Comparison of ENCODE assay signal across 28 cellular contexts in the genomic region with DNA sequence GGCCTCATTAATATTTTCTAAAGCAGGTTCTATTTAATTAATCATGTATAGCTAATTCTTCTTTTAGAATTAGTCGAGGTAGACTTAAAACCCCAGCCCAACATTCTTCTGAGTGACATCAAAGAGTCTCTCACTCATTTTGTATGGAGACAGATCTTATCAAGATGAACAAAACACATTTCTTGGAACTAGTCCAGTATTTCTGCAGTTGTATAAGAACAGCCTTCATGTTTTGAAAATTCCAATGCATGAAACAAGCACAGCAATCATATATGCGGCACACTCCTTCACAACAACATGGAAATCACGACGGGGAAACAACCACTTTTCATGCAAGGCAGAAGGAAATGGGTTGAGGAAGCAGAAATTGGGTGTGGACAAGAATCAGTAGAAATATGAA.
A peak's percentile ranks its signal among the peaks of the same experiment; 100 is the strongest.
DNase-seq lines count a peak whose midpoint lies in the region; FAIRE-seq and TF ChIP-seq lines count a peak whose summit lies in the region.
"Had no signal": no experiment of that assay in that cellular context is flagged by ENCODE, and none has a peak within 500 bp of the region (broad histone marks: within the 10 kb centered on the region; RNA-seq: fewer than 3 reads in every experiment).

No MANE protein-coding gene starts in this region.

- H3K9ac ChIP-seq in endothelial cell of umbilical vein (replicated peaks; ENCODE audit: extremely low read depth, insufficient read depth, low read length) (no peak overlapping the region), trophoblast cell (ENCODE audit: low read length) (no peak overlapping the region)
- H3K9ac ChIP-seq: BLaER1 had no signal

- H2AFZ ChIP-seq in endothelial cell of umbilical vein (ENCODE audit: low read depth, low read length), result no peak overlapping the region
- H2AFZ ChIP-seq in trophoblast cell (ENCODE audit: insufficient read depth, low read length, poor library complexity), result no peak overlapping the region

- H3K18ac ChIP-seq in trophoblast cell (ENCODE audit: low read length), result no peak overlapping the region

- H3K4me2 ChIP-seq in endothelial cell of umbilical vein (ENCODE audit: insufficient read depth, low read length) (no peak overlapping the region), trophoblast cell (ENCODE audit: low read length) (no peak overlapping the region)
- H3K4me2 ChIP-seq: BLaER1 had no signal

- WGBS in trophoblast cell (ENCODE audit: extremely low coverage, insufficient coverage, insufficient read length), result no CpG with 5 or more reads among the region's 4 CpGs

- no TSS peak for BruUV-seq in endothelial cell of umbilical vein (replicated peaks; lab: Mats Ljungman, UMichigan)

- no peak overlapping the region for H2AK5ac ChIP-seq in trophoblast cell (ENCODE audit: low read length)

- H3K27ac ChIP-seq in endothelial cell of umbilical vein (ENCODE audit: insufficient read depth, low read depth, low read length) (no peak overlapping the region), trophoblast cell (ENCODE audit: low read depth, low read length) (no peak overlapping the region), SJCRH30 (no peak overlapping the region)
- H3K27ac ChIP-seq: BLaER1 had no signal

- no peak overlapping the region for H4K91ac ChIP-seq in trophoblast cell (ENCODE audit: low read depth, low read length)

- no peaks in the 10 kb centered on the region for H4K20me1 ChIP-seq in endothelial cell of umbilical vein (replicated peaks; ENCODE audit: control insufficient read depth, extremely low read depth, insufficient read depth, low read length)
- H4K20me1 ChIP-seq: BLaER1 had no signal

- CTCF ChIA-PET in endothelial cell of umbilical vein (lab: Charles Lee), result no interaction called here

- H3K4ac ChIP-seq in trophoblast cell (ENCODE audit: low read depth, low read length), result no peak overlapping the region

- no peak for TF ChIP-seq POLR2A in endothelial cell of umbilical vein (IDR thresholded peaks at IDR 0.05; ENCODE audit: low read depth, low read length)

- no peaks in the 10 kb centered on the region for H3K9me1 ChIP-seq in endothelial cell of umbilical vein (replicated peaks; ENCODE audit: control insufficient read depth, extremely low read depth, insufficient read depth, low read length)

- POLR2A ChIA-PET in endothelial cell of umbilical vein (lab: Charles Lee), result no interaction called here

- TF ChIP-seq CTCF in endothelial cell of umbilical vein (IDR thresholded peaks at IDR 0.05; ENCODE audit: extremely low read depth in 1 of 2, insufficient read depth in 1 of 2, low read depth in 1 of 2, low read length in 2 of 2), result no peak

- H3K79me2 ChIP-seq in endothelial cell of umbilical vein (ENCODE audit: control insufficient read depth, insufficient read depth, low read length), result no peaks in the 10 kb centered on the region
- H3K79me2 ChIP-seq in trophoblast cell (ENCODE audit: control insufficient read depth, insufficient read depth, low read length, poor library complexity), result no peaks in the 10 kb centered on the region

- intact Hi-C loops in endothelial cell of umbilical vein (cut with micrococcal nuclease), result no loop called here

- H3K4me3 ChIP-seq in endothelial cell of umbilical vein (replicated peaks in 1 of 3; ENCODE audit: insufficient read depth in 1 of 3, low read depth in 1 of 3, low read length in 3 of 3) (no peak overlapping the region), trophoblast cell (ENCODE audit: low read depth, low read length) (no peak overlapping the region), SJCRH30 (no peak overlapping the region)
- H3K4me3 ChIP-seq: BLaER1, GM12878 had no signal

- no peak overlapping the region for H2BK120ac ChIP-seq in trophoblast cell (ENCODE audit: insufficient read depth, low read length, poor library complexity)

- H3K27me3 ChIP-seq in endothelial cell of umbilical vein (ENCODE audit: control insufficient read depth in 2 of 2, insufficient read depth in 2 of 2, low read length in 2 of 2), result no peaks in the 10 kb centered on the region
- no peaks in the 10 kb centered on the region for H3K27me3 ChIP-seq in trophoblast cell (ENCODE audit: insufficient read depth, low read length)
- H3K27me3 ChIP-seq in SJCRH30, result no peaks in the 10 kb centered on the region
- H3K27me3 ChIP-seq: BE2C, BLaER1 had no signal

- no peaks in the 10 kb centered on the region for H3K4me1 ChIP-seq in endothelial cell of umbilical vein (ENCODE audit: control insufficient read depth, extremely low read depth, insufficient read depth, low read length)
- H3K4me1 ChIP-seq in trophoblast cell (ENCODE audit: control insufficient read depth in 1 of 2, insufficient read depth in 2 of 2, low read length in 2 of 2), result peaks cover 0 to 4% of the 10 kb centered on the region in 2 experiments
- peaks cover 5% of the 10 kb centered on the region; the same call in 1 of the 2 replicates for H3K4me1 ChIP-seq in SJCRH30
- H3K4me1 ChIP-seq: BE2C, BLaER1 had no signal

- H3K79me1 ChIP-seq in trophoblast cell (ENCODE audit: low read length), result no peaks in the 10 kb centered on the region

- H3K36me3 ChIP-seq in endothelial cell of umbilical vein (ENCODE audit: control insufficient read depth in 2 of 2, extremely low read depth in 1 of 2, insufficient read depth in 2 of 2, low read length in 2 of 2), result no peaks in the 10 kb centered on the region
- H3K36me3 ChIP-seq in trophoblast cell (ENCODE audit: control insufficient read depth in 1 of 2, insufficient read depth in 2 of 2, low read length in 2 of 2), result no peaks in the 10 kb centered on the region
- no peaks in the 10 kb centered on the region for H3K36me3 ChIP-seq in SJCRH30
- H3K36me3 ChIP-seq: BE2C, BLaER1 had no signal

- H3K9me3 ChIP-seq in endothelial cell of umbilical vein (replicated peaks; ENCODE audit: control insufficient read depth, insufficient read depth, low read length) (no peaks in the 10 kb centered on the region), trophoblast cell (ENCODE audit: insufficient read depth, low read depth, low read length) (no peaks in the 10 kb centered on the region), SJCRH30 (replicated peaks) (peaks cover 8% of the 10 kb centered on the region; the same call in 1 of the 2 replicates)
- H3K9me3 ChIP-seq: BLaER1 had no signal

- dilution Hi-C loops in endothelial cell of umbilical vein (cut with MboI; ENCODE audit: extremely low pct_ligation_motif_present, low sequenced_read_pairs), result no loop called here

- FAIRE-seq in endothelial cell of umbilical vein (lab: Jason Lieb, UNC) (no peak), urothelium cell line (lab: Jason Lieb, UNC) (no peak)
- FAIRE-seq: A204.1, GM12878, GM12892, GM18507 had no signal

- H2BK5ac ChIP-seq in trophoblast cell (ENCODE audit: low read depth, low read length, poor library complexity), result peak overlapping the region; percentile 13

- H3K23ac ChIP-seq in trophoblast cell (ENCODE audit: low read length), result peak overlapping the region; percentile 61

- DNase-seq in amniotic epithelial cell (ENCODE audit: low read depth) (peak; percentile 1), dermis blood vessel endothelial cell (peak; percentile 54), endothelial cell of umbilical vein (ENCODE audit: low read depth, low spot score) (peak; percentile 43), trophoblast cell (peak in 1 of 2 donors; percentile 39), anterior cingulate cortex (lab: John Stamatoyannopoulos, UW) (no peak), SJCRH30 (no peak), urothelium cell line (ENCODE audit: low spot score) (no peak)
- DNase-seq in stimulated activated CD4-positive, alpha-beta T cell treated with anti-CD3 and anti-CD28 coated beads, Interleukin-4, amount 100 ng/mL, for 4 hours, result no peak
- DNase-seq: 8988T; ACHN; BE2C; C1 segment of cervical spinal cord; CD4-positive, alpha-beta memory T cell; CD4-positive, CD25-positive, alpha-beta regulatory T cell; CD8-positive, alpha-beta memory T cell; COR-L47; DMS 273 treated with DMSO at 0.1 percent for 48 hours; DMS153; DMS53; DMS79; DND-41; EL; GDM1 had no signal

- H2BK12ac ChIP-seq in trophoblast cell (ENCODE audit: low read length), result no peak overlapping the region

- no peak overlapping the region for H4K12ac ChIP-seq in trophoblast cell (ENCODE audit: low read depth, low read length)

- H4K8ac ChIP-seq in trophoblast cell (ENCODE audit: low read depth, low read length), result peak overlapping the region; percentile 28

- H3K14ac ChIP-seq in trophoblast cell (ENCODE audit: low read length), result no peak overlapping the region

TF ChIP-seq in endothelial cell of umbilical vein, 7 proteins besides CTCF, POLR2A, EP300 and RAD21:
- TF ChIP-seq JUN (IDR thresholded peaks at IDR 0.05; ENCODE audit: borderline replicate concordance, insufficient read depth, insufficient read length, low read depth), result no peak
- TF ChIP-seq FOS (IDR thresholded peaks at IDR 0.05; ENCODE audit: borderline replicate concordance, insufficient read depth, low read length), result no peak
- no peak for TF ChIP-seq MYC (IDR thresholded peaks at IDR 0.05; ENCODE audit: low read depth, low read length)
- TF ChIP-seq, protein P1, sequence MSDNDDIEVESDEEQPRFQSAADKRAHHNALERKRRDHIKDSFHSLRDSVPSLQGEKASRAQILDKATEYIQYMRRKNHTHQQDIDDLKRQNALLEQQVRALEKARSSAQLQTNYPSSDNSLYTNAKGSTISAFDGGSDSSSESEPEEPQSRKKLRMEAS (IDR thresholded peaks at IDR 0.05; ENCODE audit: insufficient read depth, insufficient read length), result no peak
- TF ChIP-seq GATA2 (IDR thresholded peaks at IDR 0.05; ENCODE audit: insufficient read depth, insufficient read length, low read depth, low read length), result no peak
- no peak for TF ChIP-seq POLR2AphosphoS5 (IDR thresholded peaks at IDR 0.05; ENCODE audit: insufficient read depth, low read depth, low read length)
- TF ChIP-seq EZH2 (IDR thresholded peaks at IDR 0.05; ENCODE audit: borderline replicate concordance, low read depth, low read length, severe bottlenecking), result no peak

Comparison
In these comparisons a context has a peak if more than half of its experiments do, and no peak if none do; other contexts are left out.
1. DNase-seq: peak in amniotic epithelial cell (single experiment), dermis blood vessel endothelial cell (single experiment) and endothelial cell of umbilical vein (single experiment); none in anterior cingulate cortex (0 of 58), SJCRH30 (0 of 2), stimulated activated CD4-positive, alpha-beta T cell treated with anti-CD3 and anti-CD28 coated beads, Interleukin-4, amount 100 ng/mL, for 4 hours (0 of 2) and urothelium cell line (single experiment).